In the genomic region with DNA sequence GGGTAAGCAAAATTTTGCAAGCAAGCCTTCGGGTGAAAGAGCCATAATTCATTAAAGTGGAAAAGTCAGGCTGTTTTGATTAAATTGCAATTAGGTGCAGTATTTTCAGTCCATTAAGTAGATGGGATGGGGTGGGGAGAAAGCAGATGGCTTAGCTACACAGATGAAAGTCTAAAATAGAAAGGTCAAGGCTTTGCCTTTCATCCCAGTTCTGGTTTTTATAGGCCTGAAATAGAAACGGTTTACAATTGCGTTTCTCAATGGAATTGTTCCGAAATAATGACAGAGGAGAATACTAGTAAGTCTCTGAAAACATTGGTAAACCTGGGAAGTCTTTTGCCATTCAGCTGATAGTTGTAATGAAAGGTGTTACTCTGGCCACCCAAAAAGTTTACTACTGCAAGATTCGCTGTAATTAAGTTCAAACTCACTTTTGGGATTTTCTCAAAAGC, we compare ENCODE assay signal across 9 cellular contexts. TPM values are rescaled to one million over a fixed set of nuclear protein-coding genes. Genes with fewer than 3 reads are reported as not detected.
DNase-seq lines count a peak whose midpoint lies in the region; ATAC-seq and TF ChIP-seq lines count a peak whose summit lies in the region.
"Had no signal": no experiment of that assay in that cellular context is flagged by ENCODE, and none has a peak within 500 bp of the region (broad histone marks: within the 10 kb centered on the region; RNA-seq: fewer than 3 reads in every experiment).

No MANE protein-coding gene starts in this region.

- 73 to 78% methylated on average over 3 to 5 of the region's 5 CpGs for WGBS in endodermal cell (ENCODE audit: insufficient coverage in 1 of 2, insufficient read length in 1 of 2), 2 experiments

- ATAC-seq in activated CD4-positive, alpha-beta T cell treated with anti-CD3 and anti-CD28 coated beads for 36 hours, result no peak

- POLR2A ChIA-PET in activated CD4-positive, alpha-beta T cell treated with anti-CD3 and anti-CD28 coated beads for 36 hours (lab: Charles Lee), result interaction anchor here (1.7 kb wide), 1 partner anchor 126 kb away, joined by 5 read pairs; no protein-coding TSS in a partner anchor

- H3K4me1 ChIP-seq in NT2/D1 (ENCODE audit: insufficient read depth, insufficient read length), result no peaks in the 10 kb centered on the region
- H3K4me1 ChIP-seq in endodermal cell (ENCODE audit: control insufficient read depth, insufficient read depth, low read length), result no peaks in the 10 kb centered on the region
- H3K4me1 ChIP-seq in rectal smooth muscle tissue (ENCODE audit: control insufficient read depth, insufficient read depth, low read length), result peaks cover 3% of the 10 kb centered on the region

- H3K9me3 Mint-ChIP-seq in activated CD4-positive, alpha-beta T cell treated with anti-CD3 and anti-CD28 coated beads for 36 hours (ENCODE audit: low read depth), result no peaks in the 10 kb centered on the region
- no peaks in the 10 kb centered on the region for H3K9me3 Mint-ChIP-seq in endodermal cell

- no peak for DNase-seq in activated CD4-positive, alpha-beta T cell treated with anti-CD3 and anti-CD28 coated beads for 36 hours
- DNase-seq in activated CD4-positive, alpha-beta T cell treated with anti-CD3 and anti-CD28 coated beads for 4 hours, result no peak
- DNase-seq in NT2/D1 (ENCODE audit: low read depth, low spot score), result no peak
- DNase-seq in endodermal cell, result no peak
- no peak for DNase-seq in GOT3 (lab: John Stamatoyannopoulos, UW)
- DNase-seq in SW 1271 (lab: John Stamatoyannopoulos, UW), result no peak
- DNase-seq in ecto neural progenitor cell (ENCODE audit: low spot score), result no peak
- DNase-seq: activated effector memory CD4-positive, alpha-beta T cell treated with anti-CD3 and anti-CD28 coated beads, Interleukin-2, amount 50 U/mL, for 16 hours had no signal

- no peak for TF ChIP-seq CTCF in endodermal cell (conservative IDR thresholded peaks at IDR 0.05)

- H3K9me3 ChIP-seq in NT2/D1 (ENCODE audit: insufficient read depth, low read length), result no peaks in the 10 kb centered on the region
- no peaks in the 10 kb centered on the region for H3K9me3 ChIP-seq in endodermal cell (ENCODE audit: control insufficient read depth, low read length)

- no peaks in the 10 kb centered on the region for H3K36me3 Mint-ChIP-seq in activated CD4-positive, alpha-beta T cell treated with anti-CD3 and anti-CD28 coated beads for 36 hours (ENCODE audit: low read depth)
- H3K36me3 Mint-ChIP-seq in endodermal cell (ENCODE audit: low read depth), result no peaks in the 10 kb centered on the region

- H3K4me3 Mint-ChIP-seq in activated CD4-positive, alpha-beta T cell treated with anti-CD3 and anti-CD28 coated beads for 36 hours, result peak overlapping the region; percentile 71
- H3K4me3 Mint-ChIP-seq in endodermal cell, result peak overlapping the region; percentile 70

- H3K27me3 Mint-ChIP-seq in activated CD4-positive, alpha-beta T cell treated with anti-CD3 and anti-CD28 coated beads for 36 hours, result peaks cover 52% of the 10 kb centered on the region
- H3K27me3 Mint-ChIP-seq in endodermal cell (ENCODE audit: insufficient read depth), result peaks cover 44% of the 10 kb centered on the region

- H3K4me1 Mint-ChIP-seq in activated CD4-positive, alpha-beta T cell treated with anti-CD3 and anti-CD28 coated beads for 36 hours, result peaks cover 9% of the 10 kb centered on the region
- H3K4me1 Mint-ChIP-seq in endodermal cell, result peaks cover 7% of the 10 kb centered on the region

- H3K27ac ChIP-seq in endodermal cell (ENCODE audit: low read depth, low read length) (no peak overlapping the region), rectal smooth muscle tissue (ENCODE audit: low read depth, low read length) (no peak overlapping the region)

- intact Hi-C loops in activated CD4-positive, alpha-beta T cell treated with anti-CD3 and anti-CD28 coated beads for 36 hours (cut with DNase I, micrococcal nuclease), result no loop called here

- H3K27ac Mint-ChIP-seq in activated CD4-positive, alpha-beta T cell treated with anti-CD3 and anti-CD28 coated beads for 36 hours, result no peak overlapping the region
- no peak overlapping the region for H3K27ac Mint-ChIP-seq in endodermal cell

- H3K4me3 ChIP-seq in NT2/D1 (ENCODE audit: insufficient read length, low read depth) (peak overlapping the region; percentile 72), endodermal cell (ENCODE audit: low read length) (peak overlapping the region; percentile 78), rectal smooth muscle tissue (ENCODE audit: low read length) (peak overlapping the region; percentile 57)

- H3K9ac ChIP-seq in NT2/D1 (ENCODE audit: insufficient read length, low read depth), result peak overlapping the region; percentile 79
- no peak overlapping the region for H3K9ac ChIP-seq in endodermal cell (ENCODE audit: extremely low read depth, low read length, poor library complexity, severe bottlenecking)
- no peak overlapping the region for H3K9ac ChIP-seq in rectal smooth muscle tissue (ENCODE audit: low read length)

- CTCF ChIA-PET in activated CD4-positive, alpha-beta T cell treated with anti-CD3 and anti-CD28 coated beads for 36 hours (lab: Charles Lee), result interaction anchor here (1.0 to 1.1 kb wide), 2 partner anchors 10 to 247 kb away, joined by 3 to 4 read pairs; no protein-coding TSS in a partner anchor

- H3K27me3 ChIP-seq in NT2/D1 (ENCODE audit: insufficient read depth, insufficient read length) (peaks cover 36% of the 10 kb centered on the region), endodermal cell (ENCODE audit: control insufficient read depth, insufficient read depth, low read length, poor library complexity, severe bottlenecking) (peaks cover 49% of the 10 kb centered on the region), rectal smooth muscle tissue (ENCODE audit: control insufficient read depth, insufficient read depth, low read length) (peaks cover 10% of the 10 kb centered on the region)

- H3K36me3 ChIP-seq in NT2/D1 (ENCODE audit: insufficient read depth, insufficient read length, low read length) (no peaks in the 10 kb centered on the region), endodermal cell (ENCODE audit: control insufficient read depth, insufficient read depth, low read length) (no peaks in the 10 kb centered on the region), rectal smooth muscle tissue (ENCODE audit: control insufficient read depth, insufficient read depth, low read length) (no peaks in the 10 kb centered on the region)

RNA-seq across cellular contexts. Expression of a gene that starts 1.5 kb away (rescaled TPM):
- not detected for total RNA-seq in activated CD4-positive, alpha-beta T cell treated with anti-CD3 and anti-CD28 coated beads for 36 hours
- total RNA-seq in endodermal cell, result 1 to 10 TPM; 1.4 to 2.2 TPM
- 12.0 TPM for polyA plus RNA-seq in endodermal cell (2013, experiment 1 of 2)
- 11.7 TPM for polyA plus RNA-seq in endodermal cell (2013, experiment 2 of 2)
